Comparison of ENCODE assay signal across 8 cellular contexts in genomic region chr19:795691-796581, GRCh38. TPM values are rescaled to one million over a fixed set of nuclear protein-coding genes. Genes with fewer than 3 reads are reported as not detected.
DNase-seq lines count a peak whose midpoint lies in the region; ATAC-seq, FAIRE-seq and TF ChIP-seq lines count a peak whose summit lies in the region.

No MANE protein-coding gene starts in this region.

- no peak for TF ChIP-seq RAD21 in GM12878 (IDR thresholded peaks at IDR 0.05; ENCODE audit: insufficient read depth, low read depth, low read length)

- BruUV-seq in GM12878 (replicated peaks; lab: Mats Ljungman, UMichigan) = no TSS peak

- WGBS in GM12878 (ENCODE audit: insufficient coverage, insufficient replicate concordance, low lambda C conversion rate, missing lambda C conversion rate) = 69% methylated on average over 39 of the region's 39 CpGs
- 80 to 82% methylated on average over 39 of the region's 39 CpGs for WGBS in lung, 2 donors
- 73 to 92% methylated on average over 18 of the region's 39 CpGs for WGBS in thyroid gland, 2 donors

- H3K27me3 Mint-ChIP-seq in activated T-cell treated with anti-CD3 and anti-CD28 coated beads, Interleukin-2, amount 50 U/mL, for 72 hours (ENCODE audit: low read depth) = no peaks in the 10 kb centered on the region
- H3K27me3 Mint-ChIP-seq in endothelial cell (ENCODE audit: unreplicated experiment) = peaks cover 16% of the 10 kb centered on the region

- ATAC-seq in activated T-cell treated with anti-CD3 and anti-CD28 coated beads, Interleukin-2, amount 50 U/mL, for 72 hours (replicated peaks in 1 of 2) = no peak
- ATAC-seq in GM12878 = no peak
- ATAC-seq in lung (ENCODE audit: insufficient read depth, low FRiP score) = no peak

- peaks cover 8 to 14% of the 10 kb centered on the region in 2 experiments; a peak in 3 of 4 replicates for H3K36me3 ChIP-seq in GM12878 (ENCODE audit: control insufficient read depth in 2 of 2, insufficient read depth in 2 of 2, low read length in 1 of 2)
- peaks cover 0 to 9% of the 10 kb centered on the region in 2 donors for H3K36me3 ChIP-seq in lung (ENCODE audit: control insufficient read depth in 2 of 2, insufficient read depth in 2 of 2, low read length in 2 of 2)
- H3K36me3 ChIP-seq in thyroid gland = no peaks in the 10 kb centered on the region

- H4K20me1 ChIP-seq in GM12878 (ENCODE audit: control insufficient read depth, insufficient read depth) = peaks cover 20% of the 10 kb centered on the region

- peak overlapping the region; percentile 84 for H3K4me2 ChIP-seq in GM12878 (ENCODE audit: control insufficient read depth, insufficient read depth)

- TF ChIP-seq POLR2A in GM12878 (IDR thresholded peaks at IDR 0.05; ENCODE audit: low read depth, low read length) (no peak), thyroid gland (IDR thresholded peaks at IDR 0.05) (no peak)

- no peaks in the 10 kb centered on the region for H3K9me3 ChIP-seq in GM12878 (replicated peaks; ENCODE audit: control insufficient read depth, insufficient read depth, low read length)
- H3K9me3 ChIP-seq in lung (ENCODE audit: control insufficient read depth in 2 of 2, insufficient read depth in 1 of 2, low read length in 1 of 2) = no peaks in the 10 kb centered on the region
- H3K9me3 ChIP-seq in thyroid gland = no peaks in the 10 kb centered on the region

- no peak for FAIRE-seq in GM12878 (lab: Jason Lieb, UNC)

- intact Hi-C loops in GM12878 (cut with micrococcal nuclease; ENCODE audit: unreplicated experiment) = loop anchor here (2.0 kb wide), 1 partner anchor 223 kb away; the partner anchor contains the start of gene BSG
- intact Hi-C loops in thyroid gland (cut with DNase I) = no loop called here

- H3K27me3 ChIP-seq in GM12878 (replicated peaks in 1 of 2; ENCODE audit: control insufficient read depth in 2 of 2, insufficient read depth in 2 of 2, low read length in 1 of 2) = no peaks in the 10 kb centered on the region
- H3K27me3 ChIP-seq in lung (ENCODE audit: control insufficient read depth, insufficient read depth) = no peaks in the 10 kb centered on the region
- H3K27me3 ChIP-seq in thyroid gland = no peaks in the 10 kb centered on the region

- peaks cover 32% of the 10 kb centered on the region for H3K79me2 ChIP-seq in GM12878 (ENCODE audit: control insufficient read depth, insufficient read depth, low read length)

- in situ Hi-C loops in GM12878 (cut with MboI) = no loop called here

- H3K27ac ChIP-seq in GM12878 (ENCODE audit: control insufficient read depth, insufficient read depth) = peak overlapping the region; percentile 78; the same call in 1 of the 2 replicates
- no peak overlapping the region for H3K27ac ChIP-seq in lung (ENCODE audit: low read depth in 1 of 2, low read length in 1 of 2)
- H3K27ac ChIP-seq in thyroid gland = peak overlapping the region in 2 of 3 donors; percentile 81 to 82

- H3K27ac Mint-ChIP-seq in activated T-cell treated with anti-CD3 and anti-CD28 coated beads, Interleukin-2, amount 50 U/mL, for 72 hours = no peak overlapping the region
- no peak overlapping the region for H3K27ac Mint-ChIP-seq in endothelial cell (ENCODE audit: unreplicated experiment)

- TF ChIP-seq CTCF in GM12878 (IDR thresholded peaks at IDR 0.05 in 2 of 3, conservative IDR thresholded peaks at IDR 0.05 in 1 of 3; ENCODE audit: control insufficient read depth in 2 of 3, extremely low read depth in 1 of 3, insufficient read depth in 1 of 3, low read depth in 3 of 3, low read length in 3 of 3) (no peak), lung (IDR thresholded peaks at IDR 0.05; ENCODE audit: control extremely low read depth, extremely low read depth) (no peak), thyroid gland (IDR thresholded peaks at IDR 0.05) (no peak), endothelial cell (IDR thresholded peaks at IDR 0.05; ENCODE audit: unreplicated experiment) (no peak)

- peaks cover 14 to 18% of the 10 kb centered on the region in 2 donors for H3K36me3 Mint-ChIP-seq in activated T-cell treated with anti-CD3 and anti-CD28 coated beads, Interleukin-2, amount 50 U/mL, for 72 hours (ENCODE audit: insufficient read depth in 2 of 2)
- H3K36me3 Mint-ChIP-seq in endothelial cell (ENCODE audit: low read depth, unreplicated experiment) = peaks cover 21% of the 10 kb centered on the region

- peaks cover 7% of the 10 kb centered on the region; the same call in 1 of the 2 replicates for H3K4me1 ChIP-seq in GM12878 (ENCODE audit: control insufficient read depth, insufficient read depth, low read length)
- H3K4me1 ChIP-seq in lung (ENCODE audit: control insufficient read depth in 2 of 2, insufficient read depth in 2 of 2, low read length in 2 of 2) = peaks cover 9 to 23% of the 10 kb centered on the region in 2 donors
- H3K4me1 ChIP-seq in thyroid gland = peaks cover 29 to 48% of the 10 kb centered on the region in 2 donors

- CTCF ChIA-PET in GM12878 (lab: Yijun Ruan, JAX) = no interaction called here

- H3K9ac ChIP-seq in GM12878 (ENCODE audit: control insufficient read depth, insufficient read depth, low read length) = peak overlapping the region; percentile 87; the same call in 1 of the 2 replicates

- no peaks in the 10 kb centered on the region for H3K9me3 Mint-ChIP-seq in activated T-cell treated with anti-CD3 and anti-CD28 coated beads, Interleukin-2, amount 50 U/mL, for 72 hours
- H3K9me3 Mint-ChIP-seq in endothelial cell (ENCODE audit: unreplicated experiment) = no peaks in the 10 kb centered on the region

- H2AFZ ChIP-seq in GM12878 (ENCODE audit: control insufficient read depth, low read depth, low read length) = peak overlapping the region; percentile 97

- SMC1A ChIA-PET in GM12878 (lab: Charles Lee; ENCODE audit: uncharacterized antibody, unreplicated experiment) = no interaction called here

- H3K4me3 Mint-ChIP-seq in activated T-cell treated with anti-CD3 and anti-CD28 coated beads, Interleukin-2, amount 50 U/mL, for 72 hours = peak overlapping the region; percentile 93 to 97
- H3K4me3 Mint-ChIP-seq in endothelial cell (ENCODE audit: unreplicated experiment) = no peak overlapping the region

- no peak for DNase-seq in activated T-cell treated with anti-CD3 and anti-CD28 coated beads, Interleukin-2, amount 50 U/mL, for 72 hours
- no peak for DNase-seq in activated T-cell treated with anti-CD3 and anti-CD28 coated beads, Interleukin-2, amount 50 U/mL, for 1 hour
- DNase-seq in GM12878 (ENCODE audit: low read depth, low spot score) (no peak), lung (ENCODE audit: low spot score) (no peak), thyroid gland (no peak), AG08396 (ENCODE audit: low spot score) (no peak), endothelial cell (ENCODE audit: low spot score) (no peak), NCI-H2171 treated with DMSO at 0.1 percent for 48 hours (lab: John Stamatoyannopoulos, UW) (no peak)

- no peak for TF ChIP-seq EP300 in GM12878 (IDR thresholded peaks at IDR 0.05; ENCODE audit: borderline replicate concordance in 1 of 2, control insufficient read depth in 1 of 2, low read depth in 2 of 2, low read length in 2 of 2)

- peak overlapping the region; percentile 78 for H3K4me3 ChIP-seq in GM12878
- H3K4me3 ChIP-seq in lung = peak overlapping the region; percentile 49
- H3K4me3 ChIP-seq in thyroid gland (replicated peaks in 1 of 3) = peak overlapping the region in 2 of 3 donors; percentile 0 to 42

- RAD21 ChIA-PET in GM12878 (lab: Charles Lee; ENCODE audit: unreplicated experiment) = no interaction called here

- POLR2A ChIA-PET in GM12878 (lab: Charles Lee) = interaction anchor here (0.6 to 1.3 kb wide), 2 partner anchors 111 to 162 kb away, joined by 3 to 5 read pairs; no protein-coding TSS in a partner anchor

- peaks cover 25% of the 10 kb centered on the region for H3K4me1 Mint-ChIP-seq in activated T-cell treated with anti-CD3 and anti-CD28 coated beads, Interleukin-2, amount 50 U/mL, for 72 hours (ENCODE audit: low read depth)
- H3K4me1 Mint-ChIP-seq in endothelial cell (ENCODE audit: unreplicated experiment) = peaks cover 28% of the 10 kb centered on the region

RNA-seq across cellular contexts. Expression of gene PTBP1, which starts 1.3 kb away (rescaled TPM):
- 100 to 1,000 TPM; 515 to 611 TPM for total RNA-seq in activated T-cell treated with anti-CD3 and anti-CD28 coated beads, Interleukin-2, amount 50 U/mL, for 72 hours
- total RNA-seq in GM12878 (2013; cell fraction: nucleolus; rRNA removed) = 155 and 159 TPM in 2 replicates
- total RNA-seq in GM12878 (2014; rRNA removed) (179 and 217 TPM in 2 replicates), GM12878 (2014; rRNA removed; fragmentation: Illumina TruSeq; extraction: Trizol) (78.0 and 93.5 TPM in 2 replicates), GM12878 (2021) (464 and 532 TPM in 2 replicates), lung (100 to 1,000 TPM; 256 to 321 TPM), thyroid gland (100 to 1,000 TPM; 161 to 277 (median 199) TPM), endothelial cell (ENCODE audit: unreplicated experiment) (614 TPM)
- polyA plus RNA-seq in GM12878 (2011; ENCODE audit: low read depth) = 160 TPM
- polyA plus RNA-seq in GM12878 (2011; rRNA removed) (38.2 and 161 TPM in 2 replicates), GM12878 (2014; fragmentation: Illumina TruSeq; extraction: Trizol) (178 and 225 TPM in 2 replicates), GM12878 (2014; fragmentation: Nextera tagmentation; extraction: Ambion mirVana) (10 to 100 TPM; 13.1 to 31.6 TPM), GM12878 (2014; rRNA removed) (218 and 343 TPM in 2 replicates), GM12878 (2016; fragmentation: Nextera tagmentation; extraction: Ambion mirVana) (100 to 1,000 TPM; 285 to 330 TPM), lung (100 to 1,000 TPM; 112 to 150 TPM)
- 124 and 140 TPM in 2 replicates for polyA plus RNA-seq in GM12878 (2011; cell fraction: cytosol; rRNA removed)
- 617 and 643 TPM in 2 replicates for polyA plus RNA-seq in GM12878 (2011; cell fraction: nucleus; rRNA removed)
- 202 and 308 TPM in 2 replicates for polyA plus RNA-seq in GM12878 (2012)
- polyA minus RNA-seq in GM12878 (2011; rRNA and poly(A)+ RNA removed) = 142 and 159 TPM in 2 replicates
- polyA minus RNA-seq in GM12878 (2011; cell fraction: cytosol; rRNA and poly(A)+ RNA removed) = 158 and 187 TPM in 2 replicates
- 106 and 165 TPM in 2 replicates for polyA minus RNA-seq in GM12878 (2011; cell fraction: nucleus; rRNA and poly(A)+ RNA removed)

RNA-seq across cellular contexts. Expression of gene PLPPR3, which starts 25.8 kb away (rescaled TPM):
- total RNA-seq in activated T-cell treated with anti-CD3 and anti-CD28 coated beads, Interleukin-2, amount 50 U/mL, for 72 hours = not detected
- total RNA-seq in GM12878 (2013; cell fraction: nucleolus; rRNA removed) = not detected in 2 replicates
- total RNA-seq in GM12878 (2014; rRNA removed) (not detected in 2 replicates), GM12878 (2014; rRNA removed; fragmentation: Illumina TruSeq; extraction: Trizol) (not detected in 2 replicates), GM12878 (2021) (not detected in 2 replicates), lung (10 to 100 TPM in 1 of 2 donors, 1 to 10 TPM in 1; 8.1 to 14.1 TPM), thyroid gland (not detected), endothelial cell (ENCODE audit: unreplicated experiment) (17.6 TPM)
- polyA plus RNA-seq in GM12878 (2011; ENCODE audit: low read depth) = not detected
- polyA plus RNA-seq in GM12878 (2011; rRNA removed) (not detected in 2 replicates), GM12878 (2014; fragmentation: Illumina TruSeq; extraction: Trizol) (not detected in 2 replicates), GM12878 (2014; fragmentation: Nextera tagmentation; extraction: Ambion mirVana) (not detected), GM12878 (2014; rRNA removed) (not detected in 2 replicates), GM12878 (2016; fragmentation: Nextera tagmentation; extraction: Ambion mirVana) (under 1 TPM in 1 of 2 experiments, not detected in 1; 0.07 TPM), lung (1 to 10 TPM in 1 of 2 donors, under 1 TPM in 1; 0.91 to 4.2 TPM)
- polyA plus RNA-seq in GM12878 (2011; cell fraction: cytosol; rRNA removed) = not detected in 2 replicates
- polyA plus RNA-seq in GM12878 (2011; cell fraction: nucleus; rRNA removed) = not detected in 2 replicates
- polyA plus RNA-seq in GM12878 (2012) = 0.08 and 0.12 TPM in 2 replicates
- polyA minus RNA-seq in GM12878 (2011; rRNA and poly(A)+ RNA removed) = 0.10 TPM in 1 of 2 replicates, not detected in the other
- not detected in 2 replicates for polyA minus RNA-seq in GM12878 (2011; cell fraction: cytosol; rRNA and poly(A)+ RNA removed)
- not detected in 2 replicates for polyA minus RNA-seq in GM12878 (2011; cell fraction: nucleus; rRNA and poly(A)+ RNA removed)

RNA-seq across cellular contexts. Expression of gene AZU1, which starts 31.7 kb away (rescaled TPM):
- not detected for total RNA-seq in activated T-cell treated with anti-CD3 and anti-CD28 coated beads, Interleukin-2, amount 50 U/mL, for 72 hours
- not detected in 2 replicates for total RNA-seq in GM12878 (2013; cell fraction: nucleolus; rRNA removed)
- total RNA-seq in GM12878 (2014; rRNA removed) = not detected in 2 replicates
- total RNA-seq in GM12878 (2014; rRNA removed; fragmentation: Illumina TruSeq; extraction: Trizol) = not detected in 2 replicates
- total RNA-seq in GM12878 (2021) = not detected in 2 replicates
- 0.14 TPM for polyA plus RNA-seq in GM12878 (2011; ENCODE audit: low read depth)
- polyA plus RNA-seq in GM12878 (2011; rRNA removed) = not detected in 2 replicates
- polyA plus RNA-seq in GM12878 (2011; cell fraction: cytosol; rRNA removed) = not detected in 2 replicates
- 0.18 and 0.19 TPM in 2 replicates for polyA plus RNA-seq in GM12878 (2011; cell fraction: nucleus; rRNA removed)
- 0.10 and 0.20 TPM in 2 replicates for polyA plus RNA-seq in GM12878 (2012)
- polyA plus RNA-seq in GM12878 (2014; fragmentation: Illumina TruSeq; extraction: Trizol) = not detected in 2 replicates
- polyA plus RNA-seq in GM12878 (2014; fragmentation: Nextera tagmentation; extraction: Ambion mirVana) = not detected
- 0.27 TPM in 1 of 2 replicates, not detected in the other for polyA plus RNA-seq in GM12878 (2014; rRNA removed)
- polyA plus RNA-seq in GM12878 (2016; fragmentation: Nextera tagmentation; extraction: Ambion mirVana) = not detected
- not detected in 2 replicates for polyA minus RNA-seq in GM12878 (2011; rRNA and poly(A)+ RNA removed)
- polyA minus RNA-seq in GM12878 (2011; cell fraction: cytosol; rRNA and poly(A)+ RNA removed) = not detected in 2 replicates
- not detected in 2 replicates for polyA minus RNA-seq in GM12878 (2011; cell fraction: nucleus; rRNA and poly(A)+ RNA removed)
- 1 to 10 TPM; 2.1 to 9.8 TPM for total RNA-seq in lung
- 1 to 10 TPM; 2.0 to 6.7 TPM for polyA plus RNA-seq in lung
- total RNA-seq in thyroid gland = not detected
- total RNA-seq in endothelial cell (ENCODE audit: unreplicated experiment) = 0.21 TPM

RNA-seq across cellular contexts. Expression of gene PRTN3, which starts 44.9 kb away (rescaled TPM):
- total RNA-seq in activated T-cell treated with anti-CD3 and anti-CD28 coated beads, Interleukin-2, amount 50 U/mL, for 72 hours = not detected
- not detected in 2 replicates for total RNA-seq in GM12878 (2013; cell fraction: nucleolus; rRNA removed)
- total RNA-seq in GM12878 (2014; rRNA removed) = not detected in 2 replicates
- not detected in 2 replicates for total RNA-seq in GM12878 (2014; rRNA removed; fragmentation: Illumina TruSeq; extraction: Trizol)
- total RNA-seq in GM12878 (2021) = not detected in 2 replicates
- not detected for polyA plus RNA-seq in GM12878 (2011; ENCODE audit: low read depth)
- 0.08 TPM in 1 of 2 replicates, not detected in the other for polyA plus RNA-seq in GM12878 (2011; rRNA removed)
- 0.10 TPM in 1 of 2 replicates, not detected in the other for polyA plus RNA-seq in GM12878 (2011; cell fraction: cytosol; rRNA removed)
- not detected in 2 replicates for polyA plus RNA-seq in GM12878 (2011; cell fraction: nucleus; rRNA removed)
- not detected in 2 replicates for polyA plus RNA-seq in GM12878 (2012)
- polyA plus RNA-seq in GM12878 (2014; fragmentation: Illumina TruSeq; extraction: Trizol) = not detected in 2 replicates
- polyA plus RNA-seq in GM12878 (2014; fragmentation: Nextera tagmentation; extraction: Ambion mirVana) = not detected
- polyA plus RNA-seq in GM12878 (2014; rRNA removed) = not detected in 2 replicates
- polyA plus RNA-seq in GM12878 (2016; fragmentation: Nextera tagmentation; extraction: Ambion mirVana) = not detected
- polyA minus RNA-seq in GM12878 (2011; rRNA and poly(A)+ RNA removed) = not detected in 2 replicates
- not detected in 2 replicates for polyA minus RNA-seq in GM12878 (2011; cell fraction: cytosol; rRNA and poly(A)+ RNA removed)
- polyA minus RNA-seq in GM12878 (2011; cell fraction: nucleus; rRNA and poly(A)+ RNA removed) = not detected in 2 replicates
- 10 to 100 TPM in 1 of 2 donors, under 1 TPM in 1; 0.58 to 23.3 TPM for total RNA-seq in lung
- 10 to 100 TPM in 1 of 2 donors, under 1 TPM in 1; 0.85 to 18.5 TPM for polyA plus RNA-seq in lung
- total RNA-seq in thyroid gland = not detected
- total RNA-seq in endothelial cell (ENCODE audit: unreplicated experiment) = not detected

RNA-seq across cellular contexts. Expression of gene MISP, which starts 45.0 kb away (rescaled TPM):
- total RNA-seq in activated T-cell treated with anti-CD3 and anti-CD28 coated beads, Interleukin-2, amount 50 U/mL, for 72 hours = not detected
- total RNA-seq in GM12878 (2013; cell fraction: nucleolus; rRNA removed) = not detected in 2 replicates
- total RNA-seq in GM12878 (2014; rRNA removed) (not detected in 2 replicates), GM12878 (2014; rRNA removed; fragmentation: Illumina TruSeq; extraction: Trizol) (not detected in 2 replicates), GM12878 (2021) (0.05 TPM in 1 of 2 replicates, not detected in the other), lung (10 to 100 TPM; 14.9 to 23.6 TPM), thyroid gland (under 1 TPM in 2 of 4 donors, not detected in 2; 0.63 to 0.68 TPM), endothelial cell (ENCODE audit: unreplicated experiment) (not detected)
- not detected for polyA plus RNA-seq in GM12878 (2011; ENCODE audit: low read depth)
- polyA plus RNA-seq in GM12878 (2011; rRNA removed) (not detected in 2 replicates), GM12878 (2014; fragmentation: Illumina TruSeq; extraction: Trizol) (not detected in 2 replicates), GM12878 (2014; fragmentation: Nextera tagmentation; extraction: Ambion mirVana) (not detected), GM12878 (2014; rRNA removed) (0.03 TPM in 1 of 2 replicates, not detected in the other), GM12878 (2016; fragmentation: Nextera tagmentation; extraction: Ambion mirVana) (not detected), lung (10 to 100 TPM; 20.5 to 23.7 TPM)
- 0.01 and 0.03 TPM in 2 replicates for polyA plus RNA-seq in GM12878 (2011; cell fraction: cytosol; rRNA removed)
- not detected in 2 replicates for polyA plus RNA-seq in GM12878 (2011; cell fraction: nucleus; rRNA removed)
- 0.05 and 0.13 TPM in 2 replicates for polyA plus RNA-seq in GM12878 (2012)
- polyA minus RNA-seq in GM12878 (2011; rRNA and poly(A)+ RNA removed) = not detected in 2 replicates
- polyA minus RNA-seq in GM12878 (2011; cell fraction: cytosol; rRNA and poly(A)+ RNA removed) = 0.31 and 0.80 TPM in 2 replicates
- polyA minus RNA-seq in GM12878 (2011; cell fraction: nucleus; rRNA and poly(A)+ RNA removed) = 0.19 TPM in 1 of 2 replicates, not detected in the other

Comparison
In these comparisons a context has a peak if more than half of its experiments do, and no peak if none do; other contexts are left out.
1. H3K27ac ChIP-seq: peak in GM12878 (single experiment) and thyroid gland (2 of 3); none in lung (0 of 2).
2. H3K4me3 ChIP-seq: peak in every context shown above with its lines; median percentile 78 in GM12878; 49 in lung; 21 in thyroid gland.
3. RNA of gene PLPPR3, which starts 25.8 kb away (total RNA-seq): 17.6 TPM in endothelial cell (single experiment) and 8.1 to 14.1 TPM in lung; not detected in activated T-cell treated with anti-CD3 and anti-CD28 coated beads, Interleukin-2, amount 50 U/mL, for 72 hours, not detected in GM12878 and not detected in thyroid gland; every median in the first group is over 4 times any median in the second.